30 cellular contexts compared by ENCODE assay signal in genomic region chr2:96391828-96392200, GRCh38.
"Had no signal": no experiment of that assay in that cellular context is flagged by ENCODE, and none has a peak within 500 bp of the region (broad histone marks: within the 10 kb centered on the region; RNA-seq: fewer than 3 reads in every experiment).

No MANE protein-coding gene starts in this region.

- DNase-seq: activated CD4-positive, alpha-beta memory T cell treated with anti-CD3 and anti-CD28 coated beads, Interleukin-2, amount 10 ng/mL, durations not matched to agents 7 days and 5 days; activated CD4-positive, alpha-beta T cell treated with anti-CD3 and anti-CD28 coated beads for 36 hours; activated CD4-positive, alpha-beta T cell treated with anti-CD3 and anti-CD28 coated beads, Interleukin-2, amount 10 ng/mL, durations not matched to agents 7 days and 5 days; activated CD4-positive, alpha-beta T cell treated with anti-CD3 and anti-CD28 coated beads, Interleukin-2, amount 50 U/mL, for 4 hours; activated CD4-positive, CD25-positive, alpha-beta regulatory T cell; activated CD4-positive, CD25-positive, alpha-beta regulatory T cell treated with anti-CD3 and anti-CD28 coated beads, Interleukin-2, amount 50 U/mL, for 72 hours; activated CD8-positive, alpha-beta memory T cell treated with anti-CD3 and anti-CD28 coated beads, Interleukin-2, amount 50 U/mL, for 48 hours; activated effector memory CD4-positive, alpha-beta T cell treated with Interleukin-2 at 50 U/mL for 16 hours; activated gamma-delta T cell treated with Interleukin-2 at 50 U/mL for 16 hours; activated naive CD4-positive, alpha-beta T cell treated with anti-CD3 and anti-CD28 coated beads, Interleukin-2, amount 50 U/mL, for 16 hours; activated naive CD4-positive, alpha-beta T cell treated with Interleukin-2 at 50 U/mL for 16 hours; activated T-cell treated with anti-CD3 and anti-CD28 coated beads for 4 hours; activated T-cell treated with anti-CD3 and anti-CD28 coated beads, Interleukin-2, amount 50 U/mL, for 24 hours; activated T-cell treated with anti-CD3 and anti-CD28 coated beads, Interleukin-2, amount 50 U/mL, for 72 hours; amniotic stem cell; anterior cingulate cortex; brain microvascular endothelial cell; colonic mucosa; dorsolateral prefrontal cortex; effector memory CD4-positive, alpha-beta T cell; erythroblast; foreskin keratinocyte; gastrocnemius medialis; heart right ventricle; T-helper 1 cell; T-helper 2 cell had no signal

- ATAC-seq: activated CD4-positive, alpha-beta T cell treated with anti-CD3 and anti-CD28 coated beads for 36 hours; activated T-cell treated with anti-CD3 and anti-CD28 coated beads, Interleukin-2, amount 50 U/mL, for 72 hours; foreskin keratinocyte; gastrocnemius medialis; heart right ventricle had no signal

- H3K4me3 Mint-ChIP-seq: activated CD4-positive, alpha-beta memory T cell treated with anti-CD3 and anti-CD28 coated beads, Interleukin-2, amount 10 ng/mL, durations not matched to agents 7 days and 5 days; activated CD4-positive, alpha-beta T cell treated with anti-CD3 and anti-CD28 coated beads for 36 hours; activated CD4-positive, alpha-beta T cell treated with anti-CD3 and anti-CD28 coated beads, Interleukin-2, amount 10 ng/mL, durations not matched to agents 7 days and 5 days; activated naive CD8-positive, alpha-beta T cell; activated T-cell treated with anti-CD3 and anti-CD28 coated beads, Interleukin-2, amount 50 U/mL, for 24 hours; activated T-cell treated with anti-CD3 and anti-CD28 coated beads, Interleukin-2, amount 50 U/mL, for 72 hours had no signal

- H3K9me3 Mint-ChIP-seq: activated CD4-positive, alpha-beta memory T cell treated with anti-CD3 and anti-CD28 coated beads, Interleukin-2, amount 10 ng/mL, durations not matched to agents 7 days and 5 days; activated CD4-positive, alpha-beta T cell treated with anti-CD3 and anti-CD28 coated beads, Interleukin-2, amount 10 ng/mL, durations not matched to agents 7 days and 5 days; activated T-cell treated with anti-CD3 and anti-CD28 coated beads, Interleukin-2, amount 50 U/mL, for 24 hours; activated T-cell treated with anti-CD3 and anti-CD28 coated beads, Interleukin-2, amount 50 U/mL, for 72 hours had no signal

- H3K27ac ChIP-seq: brain microvascular endothelial cell, colonic mucosa, dorsolateral prefrontal cortex, esophagus muscularis mucosa, foreskin keratinocyte, gastrocnemius medialis, heart right ventricle had no signal

- H3K36me3 ChIP-seq: brain microvascular endothelial cell, colonic mucosa, esophagus muscularis mucosa, gastrocnemius medialis, heart right ventricle had no signal

- H3K9me3 ChIP-seq: colonic mucosa, esophagus muscularis mucosa, gastrocnemius medialis, heart right ventricle had no signal

- H3K36me3 Mint-ChIP-seq: activated naive CD8-positive, alpha-beta T cell had no signal

- FAIRE-seq: astrocyte, bronchial epithelial cell had no signal

- H3K4me3 ChIP-seq: colonic mucosa, dorsolateral prefrontal cortex, esophagus muscularis mucosa, gastrocnemius medialis, heart right ventricle had no signal

- H3K4me1 ChIP-seq: colonic mucosa, esophagus muscularis mucosa, foreskin keratinocyte, gastrocnemius medialis had no signal

- H3K27ac Mint-ChIP-seq: activated CD4-positive, alpha-beta memory T cell treated with anti-CD3 and anti-CD28 coated beads, Interleukin-2, amount 10 ng/mL, durations not matched to agents 7 days and 5 days; activated CD4-positive, alpha-beta T cell treated with anti-CD3 and anti-CD28 coated beads for 36 hours; activated naive CD8-positive, alpha-beta T cell; activated T-cell treated with anti-CD3 and anti-CD28 coated beads, Interleukin-2, amount 50 U/mL, for 24 hours; activated T-cell treated with anti-CD3 and anti-CD28 coated beads, Interleukin-2, amount 50 U/mL, for 72 hours had no signal

- H3K27me3 Mint-ChIP-seq: activated CD4-positive, alpha-beta T cell treated with anti-CD3 and anti-CD28 coated beads for 36 hours; activated naive CD8-positive, alpha-beta T cell had no signal

- H3K27me3 ChIP-seq: brain microvascular endothelial cell, colonic mucosa, dorsolateral prefrontal cortex, esophagus muscularis mucosa, foreskin keratinocyte, gastrocnemius medialis had no signal
